Comparison of ENCODE assay signal across 10 cellular contexts in genomic region chr14:34713122-34713680, GRCh38. TPM values are rescaled to one million over a fixed set of nuclear protein-coding genes. Genes with fewer than 3 reads are reported as not detected.
DNase-seq lines count a peak whose midpoint lies in the region; ATAC-seq and TF ChIP-seq lines count a peak whose summit lies in the region.
"Had no signal": no experiment of that assay in that cellular context is flagged by ENCODE, and none has a peak within 500 bp of the region (broad histone marks: within the 10 kb centered on the region; RNA-seq: fewer than 3 reads in every experiment).

No MANE protein-coding gene starts in this region.

- no peaks in the 10 kb centered on the region for H3K27me3 ChIP-seq in ACC112 (ENCODE audit: insufficient read depth, low read length)
- no peaks in the 10 kb centered on the region for H3K27me3 ChIP-seq in KMS-11 (ENCODE audit: insufficient read depth, low read depth)

- no peaks in the 10 kb centered on the region for H4K20me1 ChIP-seq in KMS-11 (ENCODE audit: insufficient read depth)

- peak overlapping the region; percentile 77; the same call in 1 of the 2 replicates for H3K9ac ChIP-seq in KMS-11

- H3K27ac Mint-ChIP-seq in naive B cell = peak overlapping the region; percentile 81 to 95 (median 88)

- peak overlapping the region; percentile 98 for H3K4me2 ChIP-seq in KMS-11

- TF ChIP-seq CTCF in KMS-11 (conservative IDR thresholded peaks at IDR 0.05; ENCODE audit: low read depth, low read length) = no peak
- TF ChIP-seq CTCF in choroid plexus epithelial cell (conservative IDR thresholded peaks at IDR 0.05; ENCODE audit: low read depth, low read length) = no peak

- no peaks in the 10 kb centered on the region for H3K9me3 Mint-ChIP-seq in naive B cell

- peaks cover 0 to 6% (median 0%) of the 10 kb centered on the region in 3 donors for H3K27me3 Mint-ChIP-seq in naive B cell

- peak overlapping the region; percentile 84 to 98 (median 95) for H3K4me3 Mint-ChIP-seq in naive B cell

- H3K79me2 ChIP-seq in ACC112 (ENCODE audit: control insufficient read depth, insufficient read depth, low read length, unreplicated experiment) = peaks cover 25% of the 10 kb centered on the region
- peaks cover 15% of the 10 kb centered on the region; the same call in 1 of the 2 replicates for H3K79me2 ChIP-seq in KMS-11 (ENCODE audit: insufficient read depth, low read depth)

- ATAC-seq in naive B cell (ENCODE audit: low read depth in 2 of 2) (no peak), GM19455 (IDR thresholded peaks at IDR 0.05; ENCODE audit: unreplicated experiment) (no peak), GM21529 (IDR thresholded peaks at IDR 0.05; ENCODE audit: unreplicated experiment) (no peak)

- H3K4me1 Mint-ChIP-seq in naive B cell = peaks cover 16 to 17% (median 16%) of the 10 kb centered on the region in 3 donors

- no peaks in the 10 kb centered on the region for H3K36me3 Mint-ChIP-seq in naive B cell

- DNase-seq in choroid plexus epithelial cell (ENCODE audit: low read depth) (no peak), naive B cell (no peak), AG08396 (ENCODE audit: low spot score) (no peak), NCI-H774 (lab: John Stamatoyannopoulos, UW) (no peak)
- DNase-seq: effector CD8-positive, alpha-beta T cell; NCI-H187 treated with DMSO at 0.1 percent for 48 hours had no signal

- H3K4me3 ChIP-seq in ACC112 (ENCODE audit: low read depth, low read length) (peak overlapping the region; percentile 93), KMS-11 (IDR thresholded peaks at IDR 0.05; ENCODE audit: insufficient read depth, low read depth, low read length) (no peak overlapping the region), choroid plexus epithelial cell (ENCODE audit: low read depth, low read length) (peak overlapping the region; percentile 87)

- peak overlapping the region; percentile 20 for H2AFZ ChIP-seq in ACC112 (ENCODE audit: low read length, unreplicated experiment)
- H2AFZ ChIP-seq in KMS-11 (ENCODE audit: low read depth) = no peak overlapping the region; the same call in 1 of the 2 replicates

- H3K36me3 ChIP-seq in ACC112 (ENCODE audit: insufficient read depth, low read length) (peaks cover 18% of the 10 kb centered on the region), KMS-11 (ENCODE audit: insufficient read depth) (no peaks in the 10 kb centered on the region)

- H3K27ac ChIP-seq in ACC112 (ENCODE audit: low read depth, low read length) = peak overlapping the region; percentile 87
- H3K27ac ChIP-seq in KMS-11 = peak overlapping the region; percentile 62

- H3K4me1 ChIP-seq in ACC112 (ENCODE audit: control insufficient read depth, insufficient read depth, low read length, unreplicated experiment) (peaks cover 45% of the 10 kb centered on the region), KMS-11 (ENCODE audit: low read depth, poor library complexity, severe bottlenecking) (peaks cover 50% of the 10 kb centered on the region)

RNA-seq across cellular contexts. Expression of gene CFL2, which starts 1.2 kb away (rescaled TPM):
- polyA plus RNA-seq in naive B cell (ENCODE audit: low read depth in 6 of 6) = 10 to 100 TPM in 5 of 6 donors, 1 to 10 TPM in 1; 8.9 to 26.9 (median 19.3) TPM
